11 cellular contexts compared by ENCODE assay signal in the genomic region with DNA sequence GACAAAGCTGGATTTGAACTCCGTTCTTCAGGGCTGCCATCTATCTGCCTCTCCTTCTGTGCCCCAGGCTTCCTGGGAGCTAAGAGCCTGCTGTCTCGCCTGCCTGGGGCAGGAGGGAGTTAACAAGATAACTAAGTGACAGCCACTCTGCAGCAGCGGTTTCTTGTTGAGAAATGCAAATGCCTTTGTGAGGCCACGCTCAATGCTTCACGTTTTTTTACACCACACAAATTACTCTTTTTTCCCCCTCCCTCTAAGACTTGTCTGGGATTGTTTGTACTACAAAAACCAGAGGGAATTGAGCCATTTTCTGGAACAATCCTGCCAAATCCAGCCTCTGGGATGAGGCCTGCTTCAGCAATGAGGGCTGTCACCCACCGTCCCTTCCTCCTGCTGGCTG.
DNase-seq lines count a peak whose midpoint lies in the region; ATAC-seq, FAIRE-seq and TF ChIP-seq lines count a peak whose summit lies in the region.
"Had no signal": no experiment of that assay in that cellular context is flagged by ENCODE, and none has a peak within 500 bp of the region (broad histone marks: within the 10 kb centered on the region; RNA-seq: fewer than 3 reads in every experiment).

No MANE protein-coding gene starts in this region.

- H3K4me2 ChIP-seq in neural progenitor cell: peak overlapping the region; percentile 36
- H3K4me2 ChIP-seq in HepG2 (ENCODE audit: low read depth, low read length): no peak overlapping the region

- TF ChIP-seq EP300 in HepG2 (IDR thresholded peaks at IDR 0.05; ENCODE audit: low read depth in 2 of 2, low read length in 2 of 2): no peak
- no peak for TF ChIP-seq EP300 in HepG2 (CRISPR knock-in tag; IDR thresholded peaks at IDR 0.05; ENCODE audit: borderline replicate concordance)

- H4K20me1 ChIP-seq in neural progenitor cell (ENCODE audit: low read depth) (no peaks in the 10 kb centered on the region), HepG2 (ENCODE audit: insufficient read depth, low read length) (no peaks in the 10 kb centered on the region)

- H3K4me3 Mint-ChIP-seq in neural progenitor cell: no peak overlapping the region

- no peaks in the 10 kb centered on the region for H3F3A ChIP-seq in neural progenitor cell (ENCODE audit: low read depth)

- ATAC-seq in HepG2: no peak

- H3K9me3 ChIP-seq in neural progenitor cell (ENCODE audit: low read depth): no peaks in the 10 kb centered on the region
- H3K9me3 ChIP-seq in SJCRH30 (replicated peaks): no peaks in the 10 kb centered on the region
- no peaks in the 10 kb centered on the region for H3K9me3 ChIP-seq in HepG2 (ENCODE audit: low read length)
- H3K9me3 ChIP-seq: adrenal gland, upper lobe of left lung had no signal

- FAIRE-seq in RCC 7860 (lab: Jason Lieb, UNC) (no peak), HepG2 (lab: Jason Lieb, UNC) (no peak)

- H3K9ac ChIP-seq in neural progenitor cell: no peak overlapping the region
- H3K9ac ChIP-seq in HepG2 (ENCODE audit: insufficient read depth, low read depth, low read length): no peak overlapping the region

- no peaks in the 10 kb centered on the region for H3K36me3 Mint-ChIP-seq in neural progenitor cell

- H3K4me1 ChIP-seq in neural progenitor cell (peaks cover 9% of the 10 kb centered on the region), SJCRH30 (no peaks in the 10 kb centered on the region), HepG2 (ENCODE audit: insufficient read depth, low read length) (no peaks in the 10 kb centered on the region)
- H3K4me1 ChIP-seq: upper lobe of left lung had no signal

- peak overlapping the region; percentile 59 for H2AFZ ChIP-seq in neural progenitor cell (replicated peaks)
- no peak overlapping the region for H2AFZ ChIP-seq in HepG2 (ENCODE audit: low read length)

- DNase-seq in ELF-1 (ENCODE audit: low read depth, low spot score) (peak; percentile 49), RCC 7860 (ENCODE audit: low spot score) (peak; percentile 60), fibroblast of mammary gland (ENCODE audit: low read depth) (peak; percentile 73), neural progenitor cell (ENCODE audit: low spot score) (peak; percentile 54), SJCRH30 (no peak), CD1c-positive myeloid dendritic cell (ENCODE audit: extremely low spot score) (no peak), HepG2 (ENCODE audit: low spot score) (no peak)
- no peak for DNase-seq in central memory CD4-positive, alpha-beta T cell
- DNase-seq: adrenal gland, NCI-H1417 treated with DMSO at 0.1 percent for 48 hours, upper lobe of left lung had no signal

- peaks cover 18% of the 10 kb centered on the region for H3K4me1 Mint-ChIP-seq in neural progenitor cell

- H3K4me3 ChIP-seq in fibroblast of mammary gland (ENCODE audit: control insufficient read depth, low read depth, low read length) (no peak overlapping the region), neural progenitor cell (no peak overlapping the region), SJCRH30 (no peak overlapping the region), HepG2 (replicated peaks in 1 of 3; ENCODE audit: insufficient read depth in 1 of 3, low read depth in 2 of 3, low read length in 3 of 3) (no peak overlapping the region)
- H3K4me3 ChIP-seq: adrenal gland, upper lobe of left lung had no signal

- H3K9me3 Mint-ChIP-seq in neural progenitor cell: peaks cover 6% of the 10 kb centered on the region

- no peak overlapping the region for H3K27ac ChIP-seq in neural progenitor cell
- H3K27ac ChIP-seq in SJCRH30: no peak overlapping the region
- no peak overlapping the region for H3K27ac ChIP-seq in HepG2 (ENCODE audit: extremely low read length, insufficient read depth, low read length)
- H3K27ac ChIP-seq: adrenal gland had no signal

- TF ChIP-seq CTCF in fibroblast of mammary gland (conservative IDR thresholded peaks at IDR 0.05; ENCODE audit: control insufficient read depth, insufficient read depth, low read depth, low read length) (no peak), neural progenitor cell (IDR thresholded peaks at IDR 0.05) (no peak), HepG2 (CRISPR knock-in tag; IDR thresholded peaks at IDR 0.05) (no peak)

- H3K36me3 ChIP-seq in neural progenitor cell (no peaks in the 10 kb centered on the region), SJCRH30 (no peaks in the 10 kb centered on the region), HepG2 (replicated peaks in 1 of 2; ENCODE audit: control insufficient read depth in 1 of 2, insufficient read depth in 2 of 2, low read length in 2 of 2) (no peaks in the 10 kb centered on the region)
- H3K36me3 ChIP-seq: adrenal gland, upper lobe of left lung had no signal

- BruUV-seq in HepG2 (replicated peaks; lab: Mats Ljungman, UMichigan): no TSS peak

- H3K27me3 ChIP-seq in neural progenitor cell (no peaks in the 10 kb centered on the region), SJCRH30 (no peaks in the 10 kb centered on the region; the same call in 1 of the 2 replicates), HepG2 (ENCODE audit: control insufficient read depth in 1 of 2, insufficient read depth in 2 of 2, low read length in 2 of 2) (peaks cover 0 to 1% of the 10 kb centered on the region in 2 experiments; a peak in 1 of 5 replicates)
- H3K27me3 ChIP-seq: adrenal gland, upper lobe of left lung had no signal

- peaks cover 6% of the 10 kb centered on the region for H3K27me3 Mint-ChIP-seq in neural progenitor cell (ENCODE audit: insufficient read depth, low read depth)

- no peak for TF ChIP-seq RAD21 in HepG2 (CRISPR knock-in tag; IDR thresholded peaks at IDR 0.05)

- TF ChIP-seq POLR2A in HepG2 (IDR thresholded peaks at IDR 0.05; ENCODE audit: insufficient read depth in 1 of 2, low read depth in 2 of 2, low read length in 2 of 2): no peak

- POLR2A ChIA-PET in HepG2 (lab: Yijun Ruan, JAX): no interaction called here

- peak overlapping the region; percentile 50 for H3K27ac Mint-ChIP-seq in neural progenitor cell

- intact Hi-C loops in HepG2 (cut with micrococcal nuclease; ENCODE audit: unreplicated experiment): no loop called here

- CTCF ChIA-PET in HepG2 (lab: Yijun Ruan, JAX; ENCODE audit: low intra/inter-chr PET ratio, low total read pairs): no interaction called here

- 10% methylated on average over 6 of the region's 6 CpGs for WGBS in HepG2 (ENCODE audit: low lambda C conversion rate)

- no peaks in the 10 kb centered on the region for H3K79me2 ChIP-seq in neural progenitor cell (ENCODE audit: low read depth)
- H3K79me2 ChIP-seq in HepG2 (ENCODE audit: insufficient read depth, low read length): no peaks in the 10 kb centered on the region

- in situ Hi-C loops in HepG2 (cut with HindIII; ENCODE audit: extremely low pct_ligation_motif_present, low pct_unique_long_range_greater_than_20kb): no loop called here

TF ChIP-seq in HepG2, 621 proteins besides CTCF, POLR2A, EP300 and RAD21:
- TF ChIP-seq SRF (IDR thresholded peaks at IDR 0.05; ENCODE audit: low read depth, low read length): no peak
- TF ChIP-seq ZNF674 (CRISPR knock-in tag; IDR thresholded peaks at IDR 0.05; ENCODE audit: low read depth): no peak
- no peak for TF ChIP-seq TAF1 (CRISPR knock-in tag; IDR thresholded peaks at IDR 0.05)
- no peak for TF ChIP-seq ZFP36L2 (CRISPR knock-in tag; IDR thresholded peaks at IDR 0.05)

Comparison
In these comparisons a context has a peak if more than half of its experiments do, and no peak if none do; other contexts are left out.
1. DNase-seq: peak in ELF-1 (single experiment), RCC 7860 (single experiment), fibroblast of mammary gland (single experiment) and neural progenitor cell (single experiment); none in SJCRH30 (0 of 2), central memory CD4-positive, alpha-beta T cell (single experiment), CD1c-positive myeloid dendritic cell (single experiment) and HepG2 (single experiment).